Comparison of ENCODE assay signal across 9 cellular contexts in genomic region chr4:154807042-154807630, GRCh38. TPM values are rescaled to one million over a fixed set of nuclear protein-coding genes. Genes with fewer than 3 reads are reported as not detected.
A peak's percentile ranks its signal among the peaks of the same experiment; 100 is the strongest.
DNase-seq lines count a peak whose midpoint lies in the region; FAIRE-seq and TF ChIP-seq lines count a peak whose summit lies in the region.
"Had no signal": no experiment of that assay in that cellular context is flagged by ENCODE, and none has a peak within 500 bp of the region (broad histone marks: within the 10 kb centered on the region; RNA-seq: fewer than 3 reads in every experiment).

No MANE protein-coding gene starts in this region.

- FAIRE-seq in colon (lab: Jason Lieb, UNC) = peak; percentile 92

- H3K27me3 Mint-ChIP-seq in osteocyte (ENCODE audit: unreplicated experiment) = peaks cover 30% of the 10 kb centered on the region
- H3K27me3 Mint-ChIP-seq in activated naive CD4-positive, alpha-beta T cell treated with anti-CD3 and anti-CD28 coated beads, Interleukin-2, amount 10 ng/mL, durations not matched to agents 7 days and 5 days = no peaks in the 10 kb centered on the region

- CTCF ChIA-PET in activated naive CD4-positive, alpha-beta T cell treated with anti-CD3 and anti-CD28 coated beads, Interleukin-2, amount 10 ng/mL, durations not matched to agents 7 days and 5 days (lab: Charles Lee) = interaction anchor here (0.6 to 1.5 kb wide), 4 partner anchors 17 to 980 kb away, joined by 3 read pairs; no protein-coding TSS in a partner anchor

- no peaks in the 10 kb centered on the region for H3K27me3 ChIP-seq in effector memory CD4-positive, alpha-beta T cell (replicated peaks; ENCODE audit: control insufficient read depth, insufficient read depth, low read length, poor library complexity, severe bottlenecking)

- no peaks in the 10 kb centered on the region for H3K9me3 Mint-ChIP-seq in osteocyte (ENCODE audit: unreplicated experiment)
- H3K9me3 Mint-ChIP-seq in activated naive CD4-positive, alpha-beta T cell treated with anti-CD3 and anti-CD28 coated beads, Interleukin-2, amount 10 ng/mL, durations not matched to agents 7 days and 5 days = no peaks in the 10 kb centered on the region

- H3K9me3 ChIP-seq in effector memory CD4-positive, alpha-beta T cell (ENCODE audit: control insufficient read depth, low read length) = no peaks in the 10 kb centered on the region

- peak; percentile 51 for DNase-seq in SIG-M5 treated with dmso at 0.1 percent for 504 hours (lab: John Stamatoyannopoulos, UW; ENCODE audit: unreplicated experiment)
- DNase-seq in SIG-M5 (lab: John Stamatoyannopoulos, UW) = no peak
- DNase-seq in HFF-Myc (ENCODE audit: extremely low read depth, low read depth) = peak; percentile 30
- DNase-seq in NCI-H1694 (lab: John Stamatoyannopoulos, UW) = peak; percentile 35
- DNase-seq in osteocyte (ENCODE audit: extremely low spot score, unreplicated experiment) = no peak
- DNase-seq in effector memory CD4-positive, alpha-beta T cell = no peak
- DNase-seq in activated naive CD4-positive, alpha-beta T cell treated with anti-CD3 and anti-CD28 coated beads, Interleukin-2, amount 10 ng/mL, durations not matched to agents 7 days and 5 days = no peak

- H3K36me3 ChIP-seq in effector memory CD4-positive, alpha-beta T cell (ENCODE audit: control insufficient read depth, insufficient read depth, low read length) = no peaks in the 10 kb centered on the region

- no peak overlapping the region for H3K4me3 ChIP-seq in HFF-Myc (replicated peaks; ENCODE audit: low read depth, low read length)
- no peak overlapping the region for H3K4me3 ChIP-seq in effector memory CD4-positive, alpha-beta T cell (ENCODE audit: insufficient read depth, low read depth, low read length, poor library complexity, severe bottlenecking)

- no peak overlapping the region for H3K27ac ChIP-seq in effector memory CD4-positive, alpha-beta T cell (ENCODE audit: insufficient read depth, low read length, poor library complexity, severe bottlenecking)
- H3K27ac ChIP-seq: epithelial cell of prostate had no signal

- no peak overlapping the region for H3K4me3 Mint-ChIP-seq in osteocyte (ENCODE audit: unreplicated experiment)
- H3K4me3 Mint-ChIP-seq in activated naive CD4-positive, alpha-beta T cell treated with anti-CD3 and anti-CD28 coated beads, Interleukin-2, amount 10 ng/mL, durations not matched to agents 7 days and 5 days = no peak overlapping the region

- no peaks in the 10 kb centered on the region for H3K36me3 Mint-ChIP-seq in osteocyte (ENCODE audit: unreplicated experiment)
- H3K36me3 Mint-ChIP-seq in activated naive CD4-positive, alpha-beta T cell treated with anti-CD3 and anti-CD28 coated beads, Interleukin-2, amount 10 ng/mL, durations not matched to agents 7 days and 5 days = no peaks in the 10 kb centered on the region

- no peak overlapping the region for H3K27ac Mint-ChIP-seq in osteocyte (ENCODE audit: unreplicated experiment)
- no peak overlapping the region for H3K27ac Mint-ChIP-seq in activated naive CD4-positive, alpha-beta T cell treated with anti-CD3 and anti-CD28 coated beads, Interleukin-2, amount 10 ng/mL, durations not matched to agents 7 days and 5 days

- TF ChIP-seq CTCF in HFF-Myc (IDR thresholded peaks at IDR 0.05; ENCODE audit: low read depth, low read length, missing control alignments) = peak; percentile 33
- peak; percentile 73 for TF ChIP-seq CTCF in osteocyte (IDR thresholded peaks at IDR 0.05)

- no peaks in the 10 kb centered on the region for H3K4me1 ChIP-seq in effector memory CD4-positive, alpha-beta T cell (ENCODE audit: control insufficient read depth, insufficient read depth, low read length, poor library complexity, severe bottlenecking)

- H3K4me1 Mint-ChIP-seq in osteocyte (ENCODE audit: unreplicated experiment) = no peaks in the 10 kb centered on the region
- no peaks in the 10 kb centered on the region for H3K4me1 Mint-ChIP-seq in activated naive CD4-positive, alpha-beta T cell treated with anti-CD3 and anti-CD28 coated beads, Interleukin-2, amount 10 ng/mL, durations not matched to agents 7 days and 5 days

RNA-seq across cellular contexts. Expression of gene RBM46, which starts 26.1 kb away (rescaled TPM):
- not detected in 2 replicates for total RNA-seq in osteocyte

Comparison
In these comparisons a context has a peak if more than half of its experiments do, and no peak if none do; other contexts are left out.
1. DNase-seq: peak in SIG-M5 treated with dmso at 0.1 percent for 504 hours (single experiment), HFF-Myc (single experiment) and NCI-H1694 (single experiment); none in SIG-M5 (single experiment), osteocyte (single experiment), effector memory CD4-positive, alpha-beta T cell (0 of 3) and activated naive CD4-positive, alpha-beta T cell treated with anti-CD3 and anti-CD28 coated beads, Interleukin-2, amount 10 ng/mL, durations not matched to agents 7 days and 5 days (single experiment).